22 cellular contexts compared by ENCODE assay signal in genomic region chr14:102760485-102761193, GRCh38. TPM values are rescaled to one million over a fixed set of nuclear protein-coding genes. Genes with fewer than 3 reads are reported as not detected.
DNase-seq lines count a peak whose midpoint lies in the region; ATAC-seq, FAIRE-seq and TF ChIP-seq lines count a peak whose summit lies in the region.
"Had no signal": no experiment of that assay in that cellular context is flagged by ENCODE, and none has a peak within 500 bp of the region (broad histone marks: within the 10 kb centered on the region; RNA-seq: fewer than 3 reads in every experiment).

No MANE protein-coding gene starts in this region.

- H3K27ac ChIP-seq in endodermal cell (ENCODE audit: low read depth, low read length) (no peak overlapping the region), left lung (no peak overlapping the region), small intestine (ENCODE audit: low read depth in 1 of 2, low read length in 1 of 2) (no peak overlapping the region)
- H3K27ac ChIP-seq: breast epithelium, epithelial cell of prostate had no signal

- intact Hi-C loops in left lung (cut with DNase I) = no loop called here

- H3K4me1 ChIP-seq in endodermal cell (ENCODE audit: control insufficient read depth, insufficient read depth, low read length) = no peaks in the 10 kb centered on the region
- no peaks in the 10 kb centered on the region for H3K4me1 ChIP-seq in left lung
- H3K4me1 ChIP-seq in small intestine (ENCODE audit: control insufficient read depth in 2 of 2, insufficient read depth in 1 of 2, low read depth in 1 of 2, low read length in 1 of 2) = no peaks in the 10 kb centered on the region
- H3K4me1 ChIP-seq: breast epithelium had no signal

- H3K9me3 Mint-ChIP-seq in endodermal cell = peaks cover 3% of the 10 kb centered on the region
- H3K9me3 Mint-ChIP-seq in activated T-cell treated with anti-CD3 and anti-CD28 coated beads, Interleukin-2, amount 50 U/mL, for 72 hours = no peaks in the 10 kb centered on the region
- H3K9me3 Mint-ChIP-seq: natural killer cell treated with Interleukin-12 subunit alpha and Interleukin-12 subunit beta and Interleukin-15 and Interleukin-18, amount 100 ng/mL, for 72 hours; type B pancreatic cell had no signal

- H3K4me3 Mint-ChIP-seq in endodermal cell = no peak overlapping the region
- H3K4me3 Mint-ChIP-seq in activated T-cell treated with anti-CD3 and anti-CD28 coated beads, Interleukin-2, amount 50 U/mL, for 72 hours = no peak overlapping the region
- H3K4me3 Mint-ChIP-seq: natural killer cell treated with Interleukin-12 subunit alpha and Interleukin-12 subunit beta and Interleukin-15 and Interleukin-18, amount 100 ng/mL, for 72 hours; type B pancreatic cell had no signal

- H3K27me3 Mint-ChIP-seq in endodermal cell (ENCODE audit: insufficient read depth) = peaks cover 2% of the 10 kb centered on the region
- no peaks in the 10 kb centered on the region for H3K27me3 Mint-ChIP-seq in activated T-cell treated with anti-CD3 and anti-CD28 coated beads, Interleukin-2, amount 50 U/mL, for 72 hours (ENCODE audit: low read depth)
- H3K27me3 Mint-ChIP-seq: type B pancreatic cell had no signal

- H3K4me3 ChIP-seq in H7 (ENCODE audit: insufficient read depth, low read depth, low read length) (peak overlapping the region; percentile 12; the same call in 1 of the 2 replicates), endodermal cell (ENCODE audit: low read length) (no peak overlapping the region), left lung (no peak overlapping the region), small intestine (ENCODE audit: low read depth in 1 of 2, low read length in 2 of 2) (no peak overlapping the region)
- H3K4me3 ChIP-seq: breast epithelium had no signal

- 0 out of 2 replicates have a peak, but pooled peaks cover 1% of the 10 kb centered on the region for H3K27me3 ChIP-seq in H7 (ENCODE audit: control insufficient read depth, insufficient read depth, low read length)
- no peaks in the 10 kb centered on the region for H3K27me3 ChIP-seq in endodermal cell (ENCODE audit: control insufficient read depth, insufficient read depth, low read length, poor library complexity, severe bottlenecking)
- peaks cover 0 to 12% of the 10 kb centered on the region in 2 donors for H3K27me3 ChIP-seq in left lung
- H3K27me3 ChIP-seq in small intestine (ENCODE audit: control insufficient read depth in 2 of 2, insufficient read depth in 2 of 2, low read length in 2 of 2) = no peaks in the 10 kb centered on the region
- H3K27me3 ChIP-seq: breast epithelium had no signal

- H3K9me3 ChIP-seq in endodermal cell (ENCODE audit: control insufficient read depth, low read length) (no peaks in the 10 kb centered on the region), left lung (no peaks in the 10 kb centered on the region), small intestine (ENCODE audit: control insufficient read depth, low read depth) (no peaks in the 10 kb centered on the region)
- H3K9me3 ChIP-seq: breast epithelium had no signal

- H3K9ac ChIP-seq in endodermal cell (ENCODE audit: extremely low read depth, low read length, poor library complexity, severe bottlenecking) = no peak overlapping the region

- no peak for FAIRE-seq in small intestine (lab: Jason Lieb, UNC)
- FAIRE-seq: frontal cortex had no signal

- DNase-seq in H7 (peak; percentile 81), endodermal cell (peak; percentile 70), left lung (peak in 1 of 2 donors; percentile 59), small intestine (peak; percentile 21), GM10266 (ENCODE audit: extremely low spot score) (no peak), hippocampal formation (lab: John Stamatoyannopoulos, UW) (no peak)
- DNase-seq in central memory CD4-positive, alpha-beta T cell = no peak
- DNase-seq in activated T-cell treated with anti-CD3 and anti-CD28 coated beads, Interleukin-2, amount 50 U/mL, for 72 hours = no peak
- DNase-seq: activated CD4-positive, alpha-beta T cell treated with anti-CD3 and anti-CD28 coated beads for 48 hours; activated effector memory CD4-positive, alpha-beta T cell treated with Interleukin-2 at 50 U/mL for 16 hours; dermis blood vessel endothelial cell; KBM-7; NCI-H1092; NCI-H2081 treated with DMSO at 0.1 percent for 48 hours; NCI-H748 treated with DMSO at 0.1 percent for 48 hours; stimulated activated naive CD8-positive, alpha-beta T cell treated with anti-CD3 and anti-CD28 coated beads, Interleukin-15, Interleukin-2, amounts not matched to agents 100 U/mL and 50 U/mL, for 24 hours had no signal

- H3K27ac Mint-ChIP-seq in endodermal cell = no peak overlapping the region
- no peak overlapping the region for H3K27ac Mint-ChIP-seq in activated T-cell treated with anti-CD3 and anti-CD28 coated beads, Interleukin-2, amount 50 U/mL, for 72 hours
- H3K27ac Mint-ChIP-seq: natural killer cell treated with Interleukin-12 subunit alpha and Interleukin-12 subunit beta and Interleukin-15 and Interleukin-18, amount 100 ng/mL, for 72 hours; type B pancreatic cell had no signal

- peaks cover 4% of the 10 kb centered on the region for H3K4me1 Mint-ChIP-seq in endodermal cell
- no peaks in the 10 kb centered on the region for H3K4me1 Mint-ChIP-seq in activated T-cell treated with anti-CD3 and anti-CD28 coated beads, Interleukin-2, amount 50 U/mL, for 72 hours (ENCODE audit: low read depth)

- TF ChIP-seq CTCF in endodermal cell (conservative IDR thresholded peaks at IDR 0.05) (no peak), left lung (IDR thresholded peaks at IDR 0.05) (no peak), GM10266 (IDR thresholded peaks at IDR 0.05; ENCODE audit: control insufficient read depth, insufficient read depth, low read depth, missing control alignments) (no peak)

- H3K36me3 Mint-ChIP-seq in endodermal cell (ENCODE audit: low read depth) = no peaks in the 10 kb centered on the region
- H3K36me3 Mint-ChIP-seq in activated T-cell treated with anti-CD3 and anti-CD28 coated beads, Interleukin-2, amount 50 U/mL, for 72 hours (ENCODE audit: insufficient read depth in 2 of 2) = no peaks in the 10 kb centered on the region
- H3K36me3 Mint-ChIP-seq: natural killer cell treated with Interleukin-12 subunit alpha and Interleukin-12 subunit beta and Interleukin-15 and Interleukin-18, amount 100 ng/mL, for 72 hours; type B pancreatic cell had no signal

- peak; percentile 59 for ATAC-seq in left lung
- ATAC-seq in activated T-cell treated with anti-CD3 and anti-CD28 coated beads, Interleukin-2, amount 50 U/mL, for 72 hours (replicated peaks in 1 of 2) = no peak
- ATAC-seq: HCT116; stimulated activated naive CD8-positive, alpha-beta T cell treated with anti-CD3 and anti-CD28 coated beads, Interleukin-15, Interleukin-2, amounts not matched to agents 100 U/mL and 50 U/mL, for 24 hours had no signal

- WGBS in endodermal cell (ENCODE audit: insufficient coverage in 1 of 2, insufficient read length in 1 of 2), 2 experiments = 67 to 76% methylated on average over 14 to 22 of the region's 22 CpGs
- 39 to 51% (median 50%) methylated on average over 20 to 22 of the region's 22 CpGs for WGBS in small intestine, 3 donors

- no peaks in the 10 kb centered on the region for H3K36me3 ChIP-seq in H7 (replicated peaks; ENCODE audit: control insufficient read depth, insufficient read depth, low read length)
- no peaks in the 10 kb centered on the region for H3K36me3 ChIP-seq in endodermal cell (ENCODE audit: control insufficient read depth, insufficient read depth, low read length)
- H3K36me3 ChIP-seq in left lung = no peaks in the 10 kb centered on the region
- H3K36me3 ChIP-seq in small intestine (ENCODE audit: control insufficient read depth in 2 of 2, insufficient read depth in 2 of 2, low read length in 2 of 2) = no peaks in the 10 kb centered on the region
- H3K36me3 ChIP-seq: breast epithelium had no signal

RNA-seq across cellular contexts. Expression of gene TRAF3, which starts 16.6 kb away (rescaled TPM):
- 5.5 and 11.5 TPM in 2 replicates for total RNA-seq in H7 (2014; rRNA removed; shearing (Covaris generic))
- total RNA-seq in endodermal cell = 10 to 100 TPM; 16.7 to 23.8 TPM
- 17.5 TPM for polyA plus RNA-seq in endodermal cell (2013, experiment 1 of 2)
- 18.9 TPM for polyA plus RNA-seq in endodermal cell (2013, experiment 2 of 2)
- total RNA-seq in left lung = 10 to 100 TPM; 20.8 to 25.1 TPM
- 1 to 10 TPM; 4.0 to 9.9 (median 7.0) TPM for polyA plus RNA-seq in small intestine
- total RNA-seq in activated T-cell treated with anti-CD3 and anti-CD28 coated beads, Interleukin-2, amount 50 U/mL, for 72 hours = 100 to 1,000 TPM; 123 to 137 TPM

Comparison
In these comparisons a context has a peak if more than half of its experiments do, and no peak if none do; other contexts are left out.
1. DNase-seq: peak in H7 (single experiment), endodermal cell (single experiment) and small intestine (single experiment); none in GM10266 (single experiment), central memory CD4-positive, alpha-beta T cell (single experiment), activated T-cell treated with anti-CD3 and anti-CD28 coated beads, Interleukin-2, amount 50 U/mL, for 72 hours (0 of 2) and hippocampal formation (0 of 2).